Comparison of ENCODE assay signal across 1 cellular context in genomic region chr10:112231602-112232001, GRCh38.
TF ChIP-seq lines count a peak whose summit lies in the region.

No MANE protein-coding gene starts in this region.

TF ChIP-seq in HepG2, 621 proteins besides CTCF, POLR2A, EP300 and RAD21 (continued from another document):
- no peak for TF ChIP-seq REST (IDR thresholded peaks at IDR 0.05; ENCODE audit: borderline replicate concordance in 1 of 2, low read depth in 1 of 2, low read length in 2 of 2)
- TF ChIP-seq NR1H2 (CRISPR knock-in tag; IDR thresholded peaks at IDR 0.05; ENCODE audit: borderline replicate concordance, low read depth) = no peak
- TF ChIP-seq, protein P1, sequence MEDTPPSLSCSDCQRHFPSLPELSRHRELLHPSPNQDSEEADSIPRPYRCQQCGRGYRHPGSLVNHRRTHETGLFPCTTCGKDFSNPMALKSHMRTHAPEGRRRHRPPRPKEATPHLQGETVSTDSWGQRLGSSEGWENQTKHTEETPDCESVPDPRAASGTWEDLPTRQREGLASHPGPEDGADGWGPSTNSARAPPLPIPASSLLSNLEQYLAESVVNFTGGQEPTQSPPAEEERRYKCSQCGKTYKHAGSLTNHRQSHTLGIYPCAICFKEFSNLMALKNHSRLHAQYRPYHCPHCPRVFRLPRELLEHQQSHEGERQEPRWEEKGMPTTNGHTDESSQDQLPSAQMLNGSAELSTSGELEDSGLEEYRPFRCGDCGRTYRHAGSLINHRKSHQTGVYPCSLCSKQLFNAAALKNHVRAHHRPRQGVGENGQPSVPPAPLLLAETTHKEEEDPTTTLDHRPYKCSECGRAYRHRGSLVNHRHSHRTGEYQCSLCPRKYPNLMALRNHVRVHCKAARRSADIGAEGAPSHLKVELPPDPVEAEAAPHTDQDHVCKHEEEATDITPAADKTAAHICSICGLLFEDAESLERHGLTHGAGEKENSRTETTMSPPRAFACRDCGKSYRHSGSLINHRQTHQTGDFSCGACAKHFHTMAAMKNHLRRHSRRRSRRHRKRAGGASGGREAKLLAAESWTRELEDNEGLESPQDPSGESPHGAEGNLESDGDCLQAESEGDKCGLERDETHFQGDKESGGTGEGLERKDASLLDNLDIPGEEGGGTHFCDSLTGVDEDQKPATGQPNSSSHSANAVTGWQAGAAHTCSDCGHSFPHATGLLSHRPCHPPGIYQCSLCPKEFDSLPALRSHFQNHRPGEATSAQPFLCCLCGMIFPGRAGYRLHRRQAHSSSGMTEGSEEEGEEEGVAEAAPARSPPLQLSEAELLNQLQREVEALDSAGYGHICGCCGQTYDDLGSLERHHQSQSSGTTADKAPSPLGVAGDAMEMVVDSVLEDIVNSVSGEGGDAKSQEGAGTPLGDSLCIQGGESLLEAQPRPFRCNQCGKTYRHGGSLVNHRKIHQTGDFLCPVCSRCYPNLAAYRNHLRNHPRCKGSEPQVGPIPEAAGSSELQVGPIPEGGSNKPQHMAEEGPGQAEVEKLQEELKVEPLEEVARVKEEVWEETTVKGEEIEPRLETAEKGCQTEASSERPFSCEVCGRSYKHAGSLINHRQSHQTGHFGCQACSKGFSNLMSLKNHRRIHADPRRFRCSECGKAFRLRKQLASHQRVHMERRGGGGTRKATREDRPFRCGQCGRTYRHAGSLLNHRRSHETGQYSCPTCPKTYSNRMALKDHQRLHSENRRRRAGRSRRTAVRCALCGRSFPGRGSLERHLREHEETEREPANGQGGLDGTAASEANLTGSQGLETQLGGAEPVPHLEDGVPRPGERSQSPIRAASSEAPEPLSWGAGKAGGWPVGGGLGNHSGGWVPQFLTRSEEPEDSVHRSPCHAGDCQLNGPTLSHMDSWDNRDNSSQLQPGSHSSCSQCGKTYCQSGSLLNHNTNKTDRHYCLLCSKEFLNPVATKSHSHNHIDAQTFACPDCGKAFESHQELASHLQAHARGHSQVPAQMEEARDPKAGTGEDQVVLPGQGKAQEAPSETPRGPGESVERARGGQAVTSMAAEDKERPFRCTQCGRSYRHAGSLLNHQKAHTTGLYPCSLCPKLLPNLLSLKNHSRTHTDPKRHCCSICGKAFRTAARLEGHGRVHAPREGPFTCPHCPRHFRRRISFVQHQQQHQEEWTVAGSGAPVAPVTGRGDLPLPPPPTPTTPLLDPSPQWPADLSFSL (CRISPR knock-in tag; IDR thresholded peaks at IDR 0.05) = no peak
- no peak for TF ChIP-seq ZBTB1 (CRISPR knock-in tag; IDR thresholded peaks at IDR 0.05; ENCODE audit: borderline replicate concordance)
